ENCODE assay signal across 7 cellular contexts in genomic region chr12:29996993-29997392, GRCh38.
"Had no signal": no experiment of that assay in that cellular context is flagged by ENCODE, and none has a peak within 500 bp of the region (broad histone marks: within the 10 kb centered on the region; RNA-seq: fewer than 3 reads in every experiment).

No MANE protein-coding gene starts in this region.

- FAIRE-seq: G401.6, GM12891, GM12892, GM18507, GM19239 had no signal

- DNase-seq: GDM1, GF-D8 had no signal
